ENCODE assay signal across 8 cellular contexts in the genomic region with DNA sequence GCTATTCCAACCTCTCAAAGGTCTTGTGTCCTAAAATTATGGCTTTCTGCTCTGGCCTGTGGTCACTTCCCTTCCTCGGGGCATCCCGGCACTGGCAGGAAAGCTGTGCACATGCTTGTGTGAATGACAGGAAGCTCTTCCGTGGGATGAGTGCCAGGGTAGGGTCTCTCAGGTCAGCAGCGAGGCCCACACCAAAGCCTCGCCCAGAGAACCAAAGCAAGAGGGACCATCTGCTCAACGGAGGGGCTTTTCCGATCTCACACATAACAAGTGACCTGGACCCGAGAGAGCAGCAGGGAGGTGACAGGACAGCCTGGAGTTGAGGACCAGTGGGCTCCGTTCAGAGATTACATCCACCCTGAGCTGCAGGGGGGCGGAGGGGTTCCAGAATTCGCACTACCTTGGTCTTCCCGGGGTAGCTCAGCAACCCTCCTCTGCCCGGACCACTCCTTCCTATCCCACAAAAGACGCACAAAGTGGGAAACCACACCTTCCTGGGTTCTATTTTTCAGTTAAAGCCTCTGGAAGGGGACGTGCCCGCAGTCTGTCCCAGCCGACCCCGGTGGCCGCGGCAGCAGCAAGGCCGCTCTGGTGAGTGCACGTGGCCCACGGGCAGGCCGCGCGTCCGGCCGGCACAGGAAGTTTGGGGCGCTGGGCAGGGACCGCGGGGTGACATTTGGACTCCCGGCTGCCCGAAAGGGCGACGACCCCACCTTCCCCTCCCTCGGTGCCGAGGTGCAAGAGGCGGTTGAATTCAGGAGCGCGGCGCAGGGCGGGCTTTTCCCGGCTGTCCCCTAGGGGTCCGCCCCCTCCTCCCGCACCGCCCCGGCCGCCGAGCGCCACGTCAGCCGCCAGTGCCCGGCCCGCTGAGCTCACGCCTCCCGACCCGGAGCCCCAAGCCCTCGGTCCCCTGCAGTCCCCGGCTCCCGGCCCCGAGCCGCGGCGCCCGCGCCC. TPM values are rescaled to one million over a fixed set of nuclear protein-coding genes. Genes with fewer than 3 reads are reported as not detected.
DNase-seq lines count a peak whose midpoint lies in the region; ATAC-seq and TF ChIP-seq lines count a peak whose summit lies in the region.

No MANE protein-coding gene starts in this region.

- CTCF ChIA-PET in activated CD4-positive, alpha-beta memory T cell treated with anti-CD3 and anti-CD28 coated beads for 36 hours (lab: Charles Lee) = interaction anchor here (2.0 kb wide), 1 partner anchor 150 kb away, joined by 5 read pairs; no protein-coding TSS in a partner anchor

- peaks cover 2% of the 10 kb centered on the region for H3K36me3 ChIP-seq in H7 (replicated peaks; ENCODE audit: control insufficient read depth, insufficient read depth, low read length)
- peaks cover 3% of the 10 kb centered on the region; the same call in 1 of the 2 replicates for H3K36me3 ChIP-seq in Loucy (ENCODE audit: insufficient read depth, low read length)
- peaks cover under 1 to 7% of the 10 kb centered on the region in 2 donors for H3K36me3 ChIP-seq in mucosa of rectum (ENCODE audit: control insufficient read depth in 2 of 2, insufficient read depth in 2 of 2, low read length in 2 of 2)
- peaks cover 2% of the 10 kb centered on the region in 2 donors for H3K36me3 ChIP-seq in stomach smooth muscle (ENCODE audit: control insufficient read depth in 2 of 2, insufficient read depth in 2 of 2, low read length in 2 of 2)

- H3K9me3 ChIP-seq in Loucy (ENCODE audit: insufficient read depth, low read depth, low read length) (no peaks in the 10 kb centered on the region), mucosa of rectum (ENCODE audit: control insufficient read depth in 2 of 2, low read length in 2 of 2) (no peaks in the 10 kb centered on the region), stomach smooth muscle (ENCODE audit: control insufficient read depth in 2 of 2, low read length in 2 of 2) (no peaks in the 10 kb centered on the region)

- no peak for TF ChIP-seq CTCF in Loucy (conservative IDR thresholded peaks at IDR 0.05; ENCODE audit: low read length)

- peak overlapping the region; percentile 53 for H3K27ac ChIP-seq in epithelial cell of prostate
- peak overlapping the region; percentile 67 to 75 for H3K27ac ChIP-seq in mucosa of rectum (ENCODE audit: low read depth in 2 of 2, low read length in 2 of 2)
- no peak overlapping the region for H3K27ac ChIP-seq in stomach smooth muscle (ENCODE audit: low read length)

- peak overlapping the region; percentile 94 for H3K4me2 ChIP-seq in Loucy (ENCODE audit: low read depth, low read length, poor library complexity, severe bottlenecking)

- H3K9me2 ChIP-seq in Loucy (replicated peaks; ENCODE audit: low read depth, low read length) = no peaks in the 10 kb centered on the region

- peak; percentile 93 for DNase-seq in GM03348 (ENCODE audit: low spot score)
- peak; percentile 94 for DNase-seq in H7
- DNase-seq in activated CD4-positive, alpha-beta memory T cell treated with anti-CD3 and anti-CD28 coated beads for 36 hours = peak; percentile 66
- DNase-seq in epithelial cell of prostate (ENCODE audit: low read depth, low spot score) = no peak

- intact Hi-C loops in activated CD4-positive, alpha-beta memory T cell treated with anti-CD3 and anti-CD28 coated beads for 36 hours (cut with micrococcal nuclease) = loop anchor here (2.0 to 5.0 kb wide), 3 partner anchors 155 to 193 kb away; a partner anchor contains a TSS

- H3K36me3 Mint-ChIP-seq in activated CD4-positive, alpha-beta memory T cell treated with anti-CD3 and anti-CD28 coated beads for 36 hours = peaks cover 6% of the 10 kb centered on the region

- peaks cover 18% of the 10 kb centered on the region for H3K4me1 Mint-ChIP-seq in activated CD4-positive, alpha-beta memory T cell treated with anti-CD3 and anti-CD28 coated beads for 36 hours (ENCODE audit: low read depth)

- H3K79me2 ChIP-seq in Loucy (ENCODE audit: insufficient read depth, low read length) = peaks cover 52% of the 10 kb centered on the region

- no peaks in the 10 kb centered on the region for H3K27me3 Mint-ChIP-seq in activated CD4-positive, alpha-beta memory T cell treated with anti-CD3 and anti-CD28 coated beads for 36 hours

- POLR2A ChIA-PET in activated CD4-positive, alpha-beta memory T cell treated with anti-CD3 and anti-CD28 coated beads for 36 hours (lab: Charles Lee) = interaction anchor here (0.6 to 1.9 kb wide), 3 partner anchors 97 to 193 kb away, joined by 4 to 5 read pairs (median 4); a partner anchor contains a TSS

- H3K4me1 ChIP-seq in Loucy (ENCODE audit: insufficient read depth, low read length, poor library complexity, severe bottlenecking) (peaks cover 41% of the 10 kb centered on the region), mucosa of rectum (ENCODE audit: control insufficient read depth in 2 of 2, insufficient read depth in 2 of 2, low read length in 2 of 2) (peaks cover 12 to 17% of the 10 kb centered on the region in 2 donors), stomach smooth muscle (ENCODE audit: control insufficient read depth, insufficient read depth, low read length) (peaks cover 19% of the 10 kb centered on the region)

- no peaks in the 10 kb centered on the region; the same call in 1 of the 2 replicates for H3F3A ChIP-seq in Loucy (ENCODE audit: low read depth)

- H3K9ac ChIP-seq in Loucy (ENCODE audit: low read depth, low read length, poor library complexity, severe bottlenecking) (peak overlapping the region; percentile 89), mucosa of rectum (ENCODE audit: low read depth in 1 of 2, low read length in 2 of 2) (peak overlapping the region; percentile 70 to 73), stomach smooth muscle (ENCODE audit: low read length in 2 of 2) (peak overlapping the region; percentile 74 to 78)

- H3K27ac Mint-ChIP-seq in activated CD4-positive, alpha-beta memory T cell treated with anti-CD3 and anti-CD28 coated beads for 36 hours = no peak overlapping the region

- no peaks in the 10 kb centered on the region for H3K9me3 Mint-ChIP-seq in activated CD4-positive, alpha-beta memory T cell treated with anti-CD3 and anti-CD28 coated beads for 36 hours

- H3K4me3 ChIP-seq in H7 (ENCODE audit: insufficient read depth, low read depth, low read length) (peak overlapping the region; percentile 86), Loucy (ENCODE audit: low read length, poor library complexity, severe bottlenecking) (peak overlapping the region; percentile 92), mucosa of rectum (ENCODE audit: low read length in 2 of 2) (peak overlapping the region; percentile 76 to 78), stomach smooth muscle (ENCODE audit: low read length in 2 of 2) (peak overlapping the region; percentile 77 to 78)

- H3K4me3 Mint-ChIP-seq in activated CD4-positive, alpha-beta memory T cell treated with anti-CD3 and anti-CD28 coated beads for 36 hours = peak overlapping the region; percentile 77

- H2AFZ ChIP-seq in Loucy (ENCODE audit: low read length) = peak overlapping the region; percentile 90

- H4K20me1 ChIP-seq in Loucy (ENCODE audit: insufficient read depth, low read length, poor library complexity, severe bottlenecking) = peaks cover 43% of the 10 kb centered on the region

- H3K27me3 ChIP-seq in H7 (ENCODE audit: control insufficient read depth, insufficient read depth, low read length) (peaks cover 14% of the 10 kb centered on the region), Loucy (ENCODE audit: insufficient read depth, low read length, poor library complexity, severe bottlenecking) (no peaks in the 10 kb centered on the region), mucosa of rectum (ENCODE audit: control insufficient read depth in 2 of 2, insufficient read depth in 2 of 2, low read length in 2 of 2) (no peaks in the 10 kb centered on the region), stomach smooth muscle (ENCODE audit: control insufficient read depth in 1 of 2, insufficient read depth in 2 of 2, low read length in 2 of 2) (no peaks in the 10 kb centered on the region)

- no peak for ATAC-seq in GM18870 (IDR thresholded peaks at IDR 0.05; ENCODE audit: unreplicated experiment)

RNA-seq across cellular contexts. Expression of a gene that starts 1.0 kb away (rescaled TPM):
- 179 and 194 TPM in 2 replicates for total RNA-seq in H7 (2014; rRNA removed; shearing (Covaris generic))
- 10 to 100 TPM; 59.6 to 64.5 TPM for total RNA-seq in activated CD4-positive, alpha-beta memory T cell treated with anti-CD3 and anti-CD28 coated beads for 36 hours
